ENCODE assay signal across 13 cellular contexts in genomic region chr22:46104170-46104880, GRCh38. TPM values are rescaled to one million over a fixed set of nuclear protein-coding genes. Genes with fewer than 3 reads are reported as not detected.
DNase-seq lines count a peak whose midpoint lies in the region; ATAC-seq, FAIRE-seq and TF ChIP-seq lines count a peak whose summit lies in the region.
"Had no signal": no experiment of that assay in that cellular context is flagged by ENCODE, and none has a peak within 500 bp of the region (broad histone marks: within the 10 kb centered on the region; RNA-seq: fewer than 3 reads in every experiment).

No MANE protein-coding gene starts in this region.

- no peak for TF ChIP-seq POLR2A in Peyer's patch (IDR thresholded peaks at IDR 0.05)
- TF ChIP-seq POLR2A in endothelial cell of umbilical vein (IDR thresholded peaks at IDR 0.05; ENCODE audit: low read depth, low read length) = peak; percentile 2

- H3K27me3 ChIP-seq in Peyer's patch (no peaks in the 10 kb centered on the region), endothelial cell of umbilical vein (ENCODE audit: control insufficient read depth in 2 of 2, insufficient read depth in 2 of 2, low read length in 2 of 2) (no peaks in the 10 kb centered on the region), mucosa of rectum (ENCODE audit: control insufficient read depth in 2 of 2, insufficient read depth in 2 of 2, low read length in 2 of 2) (no peaks in the 10 kb centered on the region), thoracic aorta (replicated peaks; ENCODE audit: insufficient read depth) (no peaks in the 10 kb centered on the region)

- BruUV-seq in endothelial cell of umbilical vein (replicated peaks; lab: Mats Ljungman, UMichigan) = no TSS peak

- peaks cover 19% of the 10 kb centered on the region for H3K79me2 ChIP-seq in endothelial cell of umbilical vein (ENCODE audit: control insufficient read depth, insufficient read depth, low read length)

- FAIRE-seq in endothelial cell of umbilical vein (lab: Jason Lieb, UNC) = no peak

- H3K36me3 ChIP-seq in Peyer's patch (peaks cover 0 to 62% (median 0%) of the 10 kb centered on the region in 3 donors), endothelial cell of umbilical vein (ENCODE audit: control insufficient read depth in 2 of 2, extremely low read depth in 1 of 2, insufficient read depth in 2 of 2, low read length in 2 of 2) (peaks cover 9 to 47% of the 10 kb centered on the region in 2 experiments), mucosa of rectum (ENCODE audit: control insufficient read depth in 2 of 2, insufficient read depth in 2 of 2, low read length in 2 of 2) (peaks cover 36 to 39% of the 10 kb centered on the region in 2 donors), thoracic aorta (peaks cover 35% of the 10 kb centered on the region)

- TF ChIP-seq CTCF in Peyer's patch (IDR thresholded peaks at IDR 0.05) = no peak
- no peak for TF ChIP-seq CTCF in endothelial cell of umbilical vein (IDR thresholded peaks at IDR 0.05; ENCODE audit: extremely low read depth in 1 of 2, insufficient read depth in 1 of 2, low read depth in 1 of 2, low read length in 2 of 2)
- TF ChIP-seq CTCF in thoracic aorta (IDR thresholded peaks at IDR 0.05) = no peak

- H2AFZ ChIP-seq in endothelial cell of umbilical vein (ENCODE audit: low read depth, low read length) = no peak overlapping the region

- H3K9me1 ChIP-seq in endothelial cell of umbilical vein (replicated peaks; ENCODE audit: control insufficient read depth, extremely low read depth, insufficient read depth, low read length) = no peaks in the 10 kb centered on the region

- H3K9me3 ChIP-seq in Peyer's patch (no peaks in the 10 kb centered on the region), endothelial cell of umbilical vein (replicated peaks; ENCODE audit: control insufficient read depth, insufficient read depth, low read length) (no peaks in the 10 kb centered on the region), mucosa of rectum (ENCODE audit: control insufficient read depth in 2 of 2, low read length in 2 of 2) (no peaks in the 10 kb centered on the region), thoracic aorta (no peaks in the 10 kb centered on the region)

- DNase-seq in Peyer's patch (no peak), endothelial cell of umbilical vein (ENCODE audit: low read depth, low spot score) (no peak), thoracic aorta (ENCODE audit: low spot score) (no peak), NCI-H1930 (lab: John Stamatoyannopoulos, UW) (no peak), NCI-H2081 (lab: John Stamatoyannopoulos, UW) (no peak), DMS153 (lab: John Stamatoyannopoulos, UW) (no peak)
- DNase-seq: activated CD4-positive, alpha-beta T cell treated with anti-CD3 and anti-CD28 coated beads, Interleukin-2, amount 50 U/mL, for 48 hours; activated naive CD8-positive, alpha-beta T cell treated with anti-CD3 and anti-CD28 coated beads, Interleukin-2, amount 10 ng/mL, durations not matched to agents 7 days and 5 days; DMS79 treated with DMSO at 0.1 percent for 48 hours; NCI-H146 had no signal

- POLR2A ChIA-PET in endothelial cell of umbilical vein (lab: Charles Lee) = no interaction called here

- H3K4me1 ChIP-seq in Peyer's patch (peaks cover 0 to 67% (median 24%) of the 10 kb centered on the region in 4 donors), endothelial cell of umbilical vein (ENCODE audit: control insufficient read depth, extremely low read depth, insufficient read depth, low read length) (no peaks in the 10 kb centered on the region), mucosa of rectum (ENCODE audit: control insufficient read depth in 2 of 2, insufficient read depth in 2 of 2, low read length in 2 of 2) (peaks cover 41 to 44% of the 10 kb centered on the region in 2 donors), thoracic aorta (ENCODE audit: control insufficient read depth in 1 of 2, low read depth in 2 of 2) (peaks cover 64 to 100% of the 10 kb centered on the region in 2 donors)

- H3K27ac ChIP-seq in Peyer's patch (peak overlapping the region; percentile 59 to 97 (median 82)), endothelial cell of umbilical vein (ENCODE audit: insufficient read depth, low read depth, low read length) (no peak overlapping the region), mucosa of rectum (ENCODE audit: low read depth in 2 of 2, low read length in 2 of 2) (peak overlapping the region; percentile 66 to 75), thoracic aorta (peak overlapping the region; percentile 87 to 92)

- H4K20me1 ChIP-seq in endothelial cell of umbilical vein (replicated peaks; ENCODE audit: control insufficient read depth, extremely low read depth, insufficient read depth, low read length) = no peaks in the 10 kb centered on the region

- CTCF ChIA-PET in endothelial cell of umbilical vein (lab: Charles Lee) = interaction anchor here (1.0 kb wide), 1 partner anchor 98 kb away, joined by 3 read pairs; no protein-coding TSS in a partner anchor

- intact Hi-C loops in endothelial cell of umbilical vein (cut with micrococcal nuclease) = no loop called here

- no peak overlapping the region for H3K9ac ChIP-seq in endothelial cell of umbilical vein (replicated peaks; ENCODE audit: extremely low read depth, insufficient read depth, low read length)
- H3K9ac ChIP-seq in mucosa of rectum (ENCODE audit: low read depth in 1 of 2, low read length in 2 of 2) = no peak overlapping the region

- dilution Hi-C loops in endothelial cell of umbilical vein (cut with MboI; ENCODE audit: extremely low pct_ligation_motif_present, low sequenced_read_pairs) = no loop called here

- H3K4me3 ChIP-seq in Peyer's patch (no peak overlapping the region), endothelial cell of umbilical vein (replicated peaks in 1 of 3; ENCODE audit: insufficient read depth in 1 of 3, low read depth in 1 of 3, low read length in 3 of 3) (no peak overlapping the region), mucosa of rectum (ENCODE audit: low read length in 2 of 2) (no peak overlapping the region), thoracic aorta (peak overlapping the region; percentile 24)

- peak; percentile 17 for ATAC-seq in thoracic aorta (ENCODE audit: insufficient number of reproducible peaks, low FRiP score, low read depth)
- ATAC-seq in HG02798 (IDR thresholded peaks at IDR 0.05; ENCODE audit: poor library complexity, unreplicated experiment) = no peak
- ATAC-seq: esophagus mucosa had no signal

- no peak overlapping the region for H3K4me2 ChIP-seq in endothelial cell of umbilical vein (ENCODE audit: insufficient read depth, low read length)

TF ChIP-seq in endothelial cell of umbilical vein, 7 proteins besides CTCF, POLR2A, EP300 and RAD21:
- TF ChIP-seq JUN (IDR thresholded peaks at IDR 0.05; ENCODE audit: borderline replicate concordance, insufficient read depth, insufficient read length, low read depth) = no peak
- TF ChIP-seq POLR2AphosphoS5 (IDR thresholded peaks at IDR 0.05; ENCODE audit: insufficient read depth, low read depth, low read length) = no peak
- TF ChIP-seq MYC (IDR thresholded peaks at IDR 0.05; ENCODE audit: low read depth, low read length) = no peak
- TF ChIP-seq MAX (IDR thresholded peaks at IDR 0.05; ENCODE audit: insufficient read depth, insufficient read length) = no peak
- TF ChIP-seq EZH2 (IDR thresholded peaks at IDR 0.05; ENCODE audit: borderline replicate concordance, low read depth, low read length, severe bottlenecking) = no peak
- no peak for TF ChIP-seq FOS (IDR thresholded peaks at IDR 0.05; ENCODE audit: borderline replicate concordance, insufficient read depth, low read length)
- no peak for TF ChIP-seq GATA2 (IDR thresholded peaks at IDR 0.05; ENCODE audit: insufficient read depth, insufficient read length, low read depth, low read length)

RNA-seq across cellular contexts. Expression of gene PPARA, which starts 46.0 kb away (rescaled TPM):
- 100 to 1,000 TPM in 3 of 4 donors, 10 to 100 TPM in 1; 21.5 to 231 (median 189) TPM for total RNA-seq in Peyer's patch
- total RNA-seq in endothelial cell of umbilical vein = 6.6 and 10.7 TPM in 2 replicates
- 2.9 and 3.1 TPM in 2 replicates for polyA plus RNA-seq in endothelial cell of umbilical vein
- 2.5 and 3.6 TPM in 2 replicates for polyA plus RNA-seq in endothelial cell of umbilical vein (2011; cell fraction: cytosol; rRNA removed)
- polyA plus RNA-seq in endothelial cell of umbilical vein (2011; cell fraction: nucleus; rRNA removed) = 4.3 and 5.5 TPM in 2 replicates
- 3.5 and 4.7 TPM in 2 replicates for polyA plus RNA-seq in endothelial cell of umbilical vein (2012)
- 8.8 and 10.2 TPM in 2 replicates for polyA minus RNA-seq in endothelial cell of umbilical vein
- polyA minus RNA-seq in endothelial cell of umbilical vein (2011; cell fraction: cytosol; rRNA and poly(A)+ RNA removed) = 4.8 TPM
- 5.0 and 5.8 TPM in 2 replicates for polyA minus RNA-seq in endothelial cell of umbilical vein (2011; cell fraction: nucleus; rRNA and poly(A)+ RNA removed)
- 10 to 100 TPM; 21.9 to 67.8 TPM for total RNA-seq in thoracic aorta
